Comparison of ENCODE assay signal across 21 cellular contexts in the genomic region with DNA sequence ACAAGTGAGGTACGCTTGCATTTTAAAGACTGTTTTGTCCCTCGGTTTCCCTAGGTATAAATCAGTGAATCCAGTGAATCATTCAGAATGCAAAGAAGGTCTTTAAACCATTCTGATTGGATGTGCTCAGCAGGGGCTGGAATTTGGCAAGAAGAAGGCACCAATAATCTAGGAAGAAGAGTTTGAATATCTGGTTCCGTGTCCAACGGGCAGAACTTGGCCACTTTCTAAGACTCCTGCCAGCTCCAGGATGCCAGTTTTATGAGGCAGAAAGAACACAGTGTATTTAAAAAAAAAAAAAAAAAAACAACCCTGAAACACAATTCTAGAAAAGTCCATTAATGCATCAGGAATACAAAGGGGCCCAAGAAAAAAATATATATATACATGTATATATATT. TPM values are rescaled to one million over a fixed set of nuclear protein-coding genes. Genes with fewer than 3 reads are reported as not detected.
DNase-seq lines count a peak whose midpoint lies in the region; ATAC-seq and TF ChIP-seq lines count a peak whose summit lies in the region.
"Had no signal": no experiment of that assay in that cellular context is flagged by ENCODE, and none has a peak within 500 bp of the region (broad histone marks: within the 10 kb centered on the region; RNA-seq: fewer than 3 reads in every experiment).

No MANE protein-coding gene starts in this region.

- H3K36me3 ChIP-seq in prostate gland, result no peaks in the 10 kb centered on the region
- H3K36me3 ChIP-seq: BE2C, BLaER1 had no signal

- no peak for TF ChIP-seq POLR2A in prostate gland (IDR thresholded peaks at IDR 0.05)

- H3K27me3 ChIP-seq in prostate gland (replicated peaks; ENCODE audit: insufficient read depth), result no peaks in the 10 kb centered on the region

- intact Hi-C loops in prostate gland (cut with DNase I), result no loop called here

- TF ChIP-seq CTCF in 22Rv1 (IDR thresholded peaks at IDR 0.05) (no peak), prostate gland (IDR thresholded peaks at IDR 0.05) (no peak)

- no peaks in the 10 kb centered on the region for H3K9me3 ChIP-seq in prostate gland
- H3K9me3 ChIP-seq: BE2C, BLaER1 had no signal

- H3K4me1 ChIP-seq in prostate gland (replicated peaks), result peaks cover 6% of the 10 kb centered on the region
- H3K4me1 ChIP-seq: BE2C had no signal

- H3K27ac ChIP-seq in 22Rv1 (0 out of 2 replicates have a peak overlapping the region, but pooled peaks have one; percentile 7), prostate gland (peak overlapping the region; percentile 20 to 66)
- H3K27ac ChIP-seq: BLaER1 had no signal

- ATAC-seq in HG03097 (IDR thresholded peaks at IDR 0.05; ENCODE audit: low FRiP score, unreplicated experiment), result no peak
- ATAC-seq: GM12878 had no signal

- no peak overlapping the region for H3K4me3 ChIP-seq in prostate gland
- H3K4me3 ChIP-seq: BLaER1, GM12878 had no signal

- DNase-seq in medulla oblongata (ENCODE audit: extremely low spot score), result peak; percentile 42
- DNase-seq in prostate gland (ENCODE audit: low spot score), result peak; percentile 66
- DNase-seq in effector CD4-positive, alpha-beta T cell, result no peak
- DNase-seq: 8988T; ACHN; BE2C; CD4-positive, alpha-beta memory T cell; CD4-positive, CD25-positive, alpha-beta regulatory T cell; CD8-positive, alpha-beta memory T cell; COR-L47; DMS 273 treated with DMSO at 0.1 percent for 48 hours; DMS153; DMS53; DMS79; DND-41; EL; GDM1 had no signal

- WGBS in prostate gland, result 30% methylated on average over 4 of the region's 4 CpGs

RNA-seq across cellular contexts. Expression of a gene that starts 3.0 kb away (rescaled TPM):
- 10 to 100 TPM; 23.1 to 28.7 TPM for total RNA-seq in prostate gland
